Comparison of ENCODE assay signal across 8 cellular contexts in genomic region chr12:110619534-110619953, GRCh38. TPM values are rescaled to one million over a fixed set of nuclear protein-coding genes. Genes with fewer than 3 reads are reported as not detected.
DNase-seq lines count a peak whose midpoint lies in the region; ATAC-seq lines count a peak whose summit lies in the region.

No MANE protein-coding gene starts in this region.

- H3K9me3 Mint-ChIP-seq in activated T-helper 1 cell treated with anti-CD3 and anti-CD28 coated beads, Interleukin-12 subunit alpha, Interleukin-12 subunit beta, Interleukin-2, Interleukin-4 antibody, amounts not matched to agents 30 ng/mL and 10 ng/mL and 1 ng/mL, durations not matched to agents 14 hours and 24 hours and 36 hours, result no peaks in the 10 kb centered on the region
- no peaks in the 10 kb centered on the region for H3K9me3 Mint-ChIP-seq in stimulated activated naive CD8-positive, alpha-beta T cell treated with anti-CD3 and anti-CD28 coated beads, Interleukin-15, amount 100 ng/mL, for 72 hours

- intact Hi-C loops in activated T-helper 1 cell treated with anti-CD3 and anti-CD28 coated beads, Interleukin-12 subunit alpha, Interleukin-12 subunit beta, Interleukin-2, Interleukin-4 antibody, amounts not matched to agents 30 ng/mL and 10 ng/mL and 1 ng/mL, durations not matched to agents 14 hours and 24 hours and 36 hours (cut with micrococcal nuclease), result loop anchor here (1.0 to 5.0 kb wide), 9 partner anchors 41 to 268 kb away; partner anchors contain the start of gene HVCN1
- intact Hi-C loops in left ventricle myocardium superior (cut with micrococcal nuclease), result no loop called here

- ATAC-seq in HG03135 (IDR thresholded peaks at IDR 0.05; ENCODE audit: unreplicated experiment) (peak; percentile 54), left ventricle myocardium superior (no peak), GM18519 (IDR thresholded peaks at IDR 0.05; ENCODE audit: low FRiP score, unreplicated experiment) (no peak)
- ATAC-seq in stimulated activated naive CD8-positive, alpha-beta T cell treated with anti-CD3 and anti-CD28 coated beads, Interleukin-15, amount 100 ng/mL, for 72 hours, result peak; percentile 96

- peaks cover 4% of the 10 kb centered on the region for H3K27me3 Mint-ChIP-seq in activated T-helper 1 cell treated with anti-CD3 and anti-CD28 coated beads, Interleukin-12 subunit alpha, Interleukin-12 subunit beta, Interleukin-2, Interleukin-4 antibody, amounts not matched to agents 30 ng/mL and 10 ng/mL and 1 ng/mL, durations not matched to agents 14 hours and 24 hours and 36 hours (ENCODE audit: insufficient read depth)
- H3K27me3 Mint-ChIP-seq in stimulated activated naive CD8-positive, alpha-beta T cell treated with anti-CD3 and anti-CD28 coated beads, Interleukin-15, amount 100 ng/mL, for 72 hours, result no peaks in the 10 kb centered on the region

- H3K27ac Mint-ChIP-seq in activated T-helper 1 cell treated with anti-CD3 and anti-CD28 coated beads, Interleukin-12 subunit alpha, Interleukin-12 subunit beta, Interleukin-2, Interleukin-4 antibody, amounts not matched to agents 30 ng/mL and 10 ng/mL and 1 ng/mL, durations not matched to agents 14 hours and 24 hours and 36 hours, result peak overlapping the region; percentile 77
- H3K27ac Mint-ChIP-seq in stimulated activated naive CD8-positive, alpha-beta T cell treated with anti-CD3 and anti-CD28 coated beads, Interleukin-15, amount 100 ng/mL, for 72 hours, result peak overlapping the region in 1 of 2 donors; percentile 89

- peak overlapping the region; percentile 37 for H3K4me3 Mint-ChIP-seq in activated T-helper 1 cell treated with anti-CD3 and anti-CD28 coated beads, Interleukin-12 subunit alpha, Interleukin-12 subunit beta, Interleukin-2, Interleukin-4 antibody, amounts not matched to agents 30 ng/mL and 10 ng/mL and 1 ng/mL, durations not matched to agents 14 hours and 24 hours and 36 hours
- peak overlapping the region; percentile 49 to 62 for H3K4me3 Mint-ChIP-seq in stimulated activated naive CD8-positive, alpha-beta T cell treated with anti-CD3 and anti-CD28 coated beads, Interleukin-15, amount 100 ng/mL, for 72 hours

- peak; percentile 67 for DNase-seq in activated effector memory CD4-positive, alpha-beta T cell treated with anti-CD3 and anti-CD28 coated beads, Interleukin-2, amount 50 U/mL, for 16 hours
- DNase-seq in activated effector memory CD4-positive, alpha-beta T cell treated with Interleukin-2 at 50 U/mL for 16 hours, result no peak
- no peak for DNase-seq in activated T-helper 1 cell treated with anti-CD3 and anti-CD28 coated beads, Interleukin-12 subunit alpha, Interleukin-12 subunit beta, Interleukin-2, Interleukin-4 antibody, amounts not matched to agents 30 ng/mL and 10 ng/mL and 1 ng/mL, durations not matched to agents 14 hours and 24 hours and 36 hours (ENCODE audit: low spot score)
- DNase-seq in stimulated activated naive CD8-positive, alpha-beta T cell treated with anti-CD3 and anti-CD28 coated beads, Interleukin-15, amount 100 ng/mL, for 72 hours, result peak; percentile 50 to 74
- DNase-seq in left ventricle myocardium superior, result no peak
- no peak for DNase-seq in iPS-NIHi11 (ENCODE audit: low spot score)

- peaks cover 10% of the 10 kb centered on the region for H3K4me1 Mint-ChIP-seq in activated T-helper 1 cell treated with anti-CD3 and anti-CD28 coated beads, Interleukin-12 subunit alpha, Interleukin-12 subunit beta, Interleukin-2, Interleukin-4 antibody, amounts not matched to agents 30 ng/mL and 10 ng/mL and 1 ng/mL, durations not matched to agents 14 hours and 24 hours and 36 hours (ENCODE audit: low read depth)
- peaks cover 24% of the 10 kb centered on the region for H3K4me1 Mint-ChIP-seq in stimulated activated naive CD8-positive, alpha-beta T cell treated with anti-CD3 and anti-CD28 coated beads, Interleukin-15, amount 100 ng/mL, for 72 hours

- no peaks in the 10 kb centered on the region for H3K36me3 Mint-ChIP-seq in activated T-helper 1 cell treated with anti-CD3 and anti-CD28 coated beads, Interleukin-12 subunit alpha, Interleukin-12 subunit beta, Interleukin-2, Interleukin-4 antibody, amounts not matched to agents 30 ng/mL and 10 ng/mL and 1 ng/mL, durations not matched to agents 14 hours and 24 hours and 36 hours (ENCODE audit: low read depth)

RNA-seq across cellular contexts. Expression of gene TCTN1, which starts 5.6 kb away (rescaled TPM):
- total RNA-seq in activated T-helper 1 cell treated with anti-CD3 and anti-CD28 coated beads, Interleukin-12 subunit alpha, Interleukin-12 subunit beta, Interleukin-2, Interleukin-4 antibody, amounts not matched to agents 30 ng/mL and 10 ng/mL and 1 ng/mL, durations not matched to agents 14 hours and 24 hours and 36 hours, result 7.6 and 8.8 TPM in 2 replicates
- 25.5 TPM for total RNA-seq in left ventricle myocardium superior

RNA-seq across cellular contexts. Expression of gene PPTC7, which starts 36.4 kb away (rescaled TPM):
- 57.9 and 59.1 TPM in 2 replicates for total RNA-seq in activated T-helper 1 cell treated with anti-CD3 and anti-CD28 coated beads, Interleukin-12 subunit alpha, Interleukin-12 subunit beta, Interleukin-2, Interleukin-4 antibody, amounts not matched to agents 30 ng/mL and 10 ng/mL and 1 ng/mL, durations not matched to agents 14 hours and 24 hours and 36 hours
- 124 TPM for total RNA-seq in left ventricle myocardium superior

Comparison
In these comparisons a context has a peak if more than half of its experiments do, and no peak if none do; other contexts are left out.
1. DNase-seq: peak in activated effector memory CD4-positive, alpha-beta T cell treated with anti-CD3 and anti-CD28 coated beads, Interleukin-2, amount 50 U/mL, for 16 hours (single experiment) and stimulated activated naive CD8-positive, alpha-beta T cell treated with anti-CD3 and anti-CD28 coated beads, Interleukin-15, amount 100 ng/mL, for 72 hours (2 of 2); none in activated effector memory CD4-positive, alpha-beta T cell treated with Interleukin-2 at 50 U/mL for 16 hours (single experiment), activated T-helper 1 cell treated with anti-CD3 and anti-CD28 coated beads, Interleukin-12 subunit alpha, Interleukin-12 subunit beta, Interleukin-2, Interleukin-4 antibody, amounts not matched to agents 30 ng/mL and 10 ng/mL and 1 ng/mL, durations not matched to agents 14 hours and 24 hours and 36 hours (single experiment), left ventricle myocardium superior (single experiment) and iPS-NIHi11 (single experiment).
2. ATAC-seq: peak in HG03135 (single experiment) and stimulated activated naive CD8-positive, alpha-beta T cell treated with anti-CD3 and anti-CD28 coated beads, Interleukin-15, amount 100 ng/mL, for 72 hours (single experiment); none in left ventricle myocardium superior (single experiment) and GM18519 (single experiment).